Comparison of ENCODE assay signal across 7 cellular contexts in genomic region chr6:1624848-1625341, GRCh38. TPM values are rescaled to one million over a fixed set of nuclear protein-coding genes. Genes with fewer than 3 reads are reported as not detected.
A peak's percentile ranks its signal among the peaks of the same experiment; 100 is the strongest.
DNase-seq lines count a peak whose midpoint lies in the region; ATAC-seq and TF ChIP-seq lines count a peak whose summit lies in the region.

No MANE protein-coding gene starts in this region.

- no peak for TF ChIP-seq CTCF in psoas muscle (IDR thresholded peaks at IDR 0.05)

- H3K4me3 ChIP-seq in H7 (ENCODE audit: insufficient read depth, low read depth, low read length) (peak overlapping the region; percentile 39), psoas muscle (peak overlapping the region; percentile 78)

- H3K4me1 ChIP-seq in psoas muscle: peaks cover 8% of the 10 kb centered on the region

- 1 to 3% (median 1%) methylated on average over 40 to 41 of the region's 41 CpGs for WGBS in psoas muscle, 3 donors

- peak; percentile 77 to 78 for ATAC-seq in left cardiac atrium
- ATAC-seq in psoas muscle: peak; percentile 64 to 87 (median 73)
- ATAC-seq in HG02763 (IDR thresholded peaks at IDR 0.05; ENCODE audit: unreplicated experiment): no peak
- ATAC-seq in GM21367 (IDR thresholded peaks at IDR 0.05; ENCODE audit: unreplicated experiment): no peak

- H3K27me3 Mint-ChIP-seq in activated T-helper 1 cell treated with anti-CD3 and anti-CD28 coated beads, Interleukin-12 subunit alpha, Interleukin-12 subunit beta, Interleukin-2, Interleukin-4 antibody, amounts not matched to agents 30 ng/mL and 10 ng/mL and 1 ng/mL, durations not matched to agents 14 hours and 24 hours and 36 hours (ENCODE audit: insufficient read depth): peaks cover 66% of the 10 kb centered on the region

- peaks cover 9% of the 10 kb centered on the region for H3K4me1 Mint-ChIP-seq in activated T-helper 1 cell treated with anti-CD3 and anti-CD28 coated beads, Interleukin-12 subunit alpha, Interleukin-12 subunit beta, Interleukin-2, Interleukin-4 antibody, amounts not matched to agents 30 ng/mL and 10 ng/mL and 1 ng/mL, durations not matched to agents 14 hours and 24 hours and 36 hours (ENCODE audit: low read depth)

- peaks cover 87% of the 10 kb centered on the region for H3K27me3 ChIP-seq in H7 (ENCODE audit: control insufficient read depth, insufficient read depth, low read length)
- H3K27me3 ChIP-seq in psoas muscle (ENCODE audit: insufficient read depth in 3 of 3, low read length in 2 of 3): peaks cover 0 to 93% (median 33%) of the 10 kb centered on the region in 3 donors

- H3K36me3 Mint-ChIP-seq in activated T-helper 1 cell treated with anti-CD3 and anti-CD28 coated beads, Interleukin-12 subunit alpha, Interleukin-12 subunit beta, Interleukin-2, Interleukin-4 antibody, amounts not matched to agents 30 ng/mL and 10 ng/mL and 1 ng/mL, durations not matched to agents 14 hours and 24 hours and 36 hours (ENCODE audit: low read depth): peaks cover 4% of the 10 kb centered on the region

- H3K9me3 ChIP-seq in psoas muscle: no peaks in the 10 kb centered on the region

- H3K4me3 Mint-ChIP-seq in activated T-helper 1 cell treated with anti-CD3 and anti-CD28 coated beads, Interleukin-12 subunit alpha, Interleukin-12 subunit beta, Interleukin-2, Interleukin-4 antibody, amounts not matched to agents 30 ng/mL and 10 ng/mL and 1 ng/mL, durations not matched to agents 14 hours and 24 hours and 36 hours: peak overlapping the region; percentile 74

- no peaks in the 10 kb centered on the region for H3K9me3 Mint-ChIP-seq in activated T-helper 1 cell treated with anti-CD3 and anti-CD28 coated beads, Interleukin-12 subunit alpha, Interleukin-12 subunit beta, Interleukin-2, Interleukin-4 antibody, amounts not matched to agents 30 ng/mL and 10 ng/mL and 1 ng/mL, durations not matched to agents 14 hours and 24 hours and 36 hours

- peak overlapping the region; percentile 24 for H3K27ac Mint-ChIP-seq in activated T-helper 1 cell treated with anti-CD3 and anti-CD28 coated beads, Interleukin-12 subunit alpha, Interleukin-12 subunit beta, Interleukin-2, Interleukin-4 antibody, amounts not matched to agents 30 ng/mL and 10 ng/mL and 1 ng/mL, durations not matched to agents 14 hours and 24 hours and 36 hours

- DNase-seq in H7: peak; percentile 79
- DNase-seq in activated T-helper 1 cell treated with anti-CD3 and anti-CD28 coated beads, Interleukin-12 subunit alpha, Interleukin-12 subunit beta, Interleukin-2, Interleukin-4 antibody, amounts not matched to agents 30 ng/mL and 10 ng/mL and 1 ng/mL, durations not matched to agents 14 hours and 24 hours and 36 hours (ENCODE audit: low spot score): no peak
- DNase-seq in left cardiac atrium: peak; percentile 65
- peak; percentile 56 to 58 for DNase-seq in psoas muscle
- DNase-seq in GM19238 (ENCODE audit: insufficient read length, low spot score): no peak

- peak overlapping the region; percentile 14 for H3K27ac ChIP-seq in psoas muscle

- H3K36me3 ChIP-seq in H7 (replicated peaks; ENCODE audit: control insufficient read depth, insufficient read depth, low read length) (no peaks in the 10 kb centered on the region), psoas muscle (ENCODE audit: insufficient read depth in 1 of 2, low read depth in 1 of 2) (no peaks in the 10 kb centered on the region)

- intact Hi-C loops in activated T-helper 1 cell treated with anti-CD3 and anti-CD28 coated beads, Interleukin-12 subunit alpha, Interleukin-12 subunit beta, Interleukin-2, Interleukin-4 antibody, amounts not matched to agents 30 ng/mL and 10 ng/mL and 1 ng/mL, durations not matched to agents 14 hours and 24 hours and 36 hours (cut with micrococcal nuclease): no loop called here
- intact Hi-C loops in left cardiac atrium (cut with DNase I): loop anchor here in 1 of 2 donors (5.0 kb wide), 1 partner anchor 57 kb away; no protein-coding TSS in a partner anchor
- intact Hi-C loops in psoas muscle (cut with DNase I): loop anchor here in 1 of 2 donors (5.0 kb wide), 1 partner anchor 62 kb away; no protein-coding TSS in a partner anchor

RNA-seq across cellular contexts. Expression of gene FOXC1, which starts 15.2 kb away (rescaled TPM):
- 3.7 and 6.8 TPM in 2 replicates for total RNA-seq in H7 (2014; rRNA removed; shearing (Covaris generic))
- 0.23 and 0.44 TPM in 2 replicates for total RNA-seq in activated T-helper 1 cell treated with anti-CD3 and anti-CD28 coated beads, Interleukin-12 subunit alpha, Interleukin-12 subunit beta, Interleukin-2, Interleukin-4 antibody, amounts not matched to agents 30 ng/mL and 10 ng/mL and 1 ng/mL, durations not matched to agents 14 hours and 24 hours and 36 hours
- total RNA-seq in left cardiac atrium (10 to 100 TPM in 1 of 2 donors, 1 to 10 TPM in 1; 5.5 to 25.9 TPM), psoas muscle (1 to 10 TPM; 1.5 to 2.7 (median 2.0) TPM)
- 1 to 10 TPM in 2 of 3 donors, under 1 TPM in 1; 0.90 to 1.3 (median 1.1) TPM for polyA plus RNA-seq in psoas muscle

Comparison
In these comparisons a context has a peak if more than half of its experiments do, and no peak if none do; other contexts are left out.
1. DNase-seq: peak in H7 (single experiment), left cardiac atrium (single experiment) and psoas muscle (2 of 2); none in activated T-helper 1 cell treated with anti-CD3 and anti-CD28 coated beads, Interleukin-12 subunit alpha, Interleukin-12 subunit beta, Interleukin-2, Interleukin-4 antibody, amounts not matched to agents 30 ng/mL and 10 ng/mL and 1 ng/mL, durations not matched to agents 14 hours and 24 hours and 36 hours (single experiment) and GM19238 (single experiment).
2. ATAC-seq: peak in left cardiac atrium (2 of 2) and psoas muscle (4 of 4); none in HG02763 (single experiment) and GM21367 (single experiment).